Comparison of ENCODE assay signal across 1 cellular context in genomic region chr15:41894251-41894790, GRCh38.
TF ChIP-seq lines count a peak whose summit lies in the region.

No MANE protein-coding gene starts in this region.

TF ChIP-seq in endothelial cell of umbilical vein, 7 proteins besides CTCF, POLR2A, EP300 and RAD21 (continued from another document):
- TF ChIP-seq FOS (IDR thresholded peaks at IDR 0.05; ENCODE audit: borderline replicate concordance, insufficient read depth, low read length) = no peak
- no peak for TF ChIP-seq POLR2AphosphoS5 (IDR thresholded peaks at IDR 0.05; ENCODE audit: insufficient read depth, low read depth, low read length)
- no peak for TF ChIP-seq JUN (IDR thresholded peaks at IDR 0.05; ENCODE audit: borderline replicate concordance, insufficient read depth, insufficient read length, low read depth)
